In genomic region chr12:132976870-132977269, GRCh38 we compare ENCODE assay signal across 8 cellular contexts. TPM values are rescaled to one million over a fixed set of nuclear protein-coding genes. Genes with fewer than 3 reads are reported as not detected.
A peak's percentile ranks its signal among the peaks of the same experiment; 100 is the strongest.
DNase-seq lines count a peak whose midpoint lies in the region; FAIRE-seq and TF ChIP-seq lines count a peak whose summit lies in the region.
"Not testable (repeated sequence)": the region's sequence is repeated elsewhere in the genome, so short reads cannot be mapped to it uniquely, and the experiment has no call there.

No MANE protein-coding gene starts in this region.

- not testable (repeated sequence) for H3K4me3 Mint-ChIP-seq in activated naive CD4-positive, alpha-beta T cell treated with anti-CD3 and anti-CD28 coated beads, Interleukin-2, amount 10 ng/mL, durations not matched to agents 7 days and 5 days

- H3K27ac ChIP-seq in kidney (ENCODE audit: low read depth in 2 of 2, low read length in 2 of 2), result not testable (repeated sequence)

- not testable (repeated sequence) for FAIRE-seq in kidney (lab: Jason Lieb, UNC)

- H3K4me3 ChIP-seq in AG04449 (ENCODE audit: low read depth, low read length); NB4 (ENCODE audit: low read depth, low read length); epithelial cell of esophagus (ENCODE audit: low read length); kidney (ENCODE audit: low read length in 2 of 2): not testable (repeated sequence)

- not testable (repeated sequence) for TF ChIP-seq POLR2A in NB4 (IDR thresholded peaks at IDR 0.05; ENCODE audit: extremely low read depth, insufficient read length)

- H3K4me1 ChIP-seq in kidney (ENCODE audit: control insufficient read depth in 1 of 2, insufficient read depth in 1 of 2, low read depth in 1 of 2, low read length in 2 of 2), result not testable (repeated sequence)

- TF ChIP-seq CTCF in AG04449 (IDR thresholded peaks at IDR 0.05; ENCODE audit: insufficient read depth, low read length, missing control alignments) (peak; percentile 7), GM12872 (IDR thresholded peaks at IDR 0.05; ENCODE audit: insufficient read depth, low read depth, low read length) (peak; percentile 41; the same call in 2 of the 3 replicates), NB4 (IDR thresholded peaks at IDR 0.05; ENCODE audit: low read depth, low read length) (peak; percentile 31), epithelial cell of esophagus (IDR thresholded peaks at IDR 0.05; ENCODE audit: insufficient read depth, low read depth, low read length, missing control alignments) (peak; percentile 41), kidney (IDR thresholded peaks at IDR 0.05; ENCODE audit: borderline replicate concordance, extremely low read depth, insufficient read depth) (peak; percentile 28)

- not testable (repeated sequence) for H3K27me3 Mint-ChIP-seq in activated naive CD4-positive, alpha-beta T cell treated with anti-CD3 and anti-CD28 coated beads, Interleukin-2, amount 10 ng/mL, durations not matched to agents 7 days and 5 days

- H3K9me3 Mint-ChIP-seq in activated naive CD4-positive, alpha-beta T cell treated with anti-CD3 and anti-CD28 coated beads, Interleukin-2, amount 10 ng/mL, durations not matched to agents 7 days and 5 days, result peaks cover 49% of the 10 kb centered on the region

- H3K36me3 ChIP-seq in kidney (ENCODE audit: control insufficient read depth in 1 of 2, insufficient read depth in 2 of 2, low read length in 2 of 2), result not testable (repeated sequence)

- CTCF ChIA-PET in AG04449 (lab: Yijun Ruan, JAX), result not testable (repeated sequence)
- CTCF ChIA-PET in activated naive CD4-positive, alpha-beta T cell treated with anti-CD3 and anti-CD28 coated beads, Interleukin-2, amount 10 ng/mL, durations not matched to agents 7 days and 5 days (lab: Charles Lee), result interaction anchor here (1.0 kb wide), 1 partner anchor 59 kb away, joined by 3 read pairs; no protein-coding TSS in a partner anchor

- intact Hi-C loops in kidney (cut with DNase I), result not testable (repeated sequence)

- not testable (repeated sequence) for H3K4me1 Mint-ChIP-seq in activated naive CD4-positive, alpha-beta T cell treated with anti-CD3 and anti-CD28 coated beads, Interleukin-2, amount 10 ng/mL, durations not matched to agents 7 days and 5 days

- not testable (repeated sequence) for H3K9me3 ChIP-seq in kidney (ENCODE audit: control insufficient read depth in 1 of 2, low read length in 2 of 2)

- H3K9ac ChIP-seq in kidney (ENCODE audit: low read length in 2 of 2), result not testable (repeated sequence)

- H3K27ac Mint-ChIP-seq in activated naive CD4-positive, alpha-beta T cell treated with anti-CD3 and anti-CD28 coated beads, Interleukin-2, amount 10 ng/mL, durations not matched to agents 7 days and 5 days, result not testable (repeated sequence)

- POLR2A ChIA-PET in AG04449 (lab: Yijun Ruan, JAX), result not testable (repeated sequence)

- not testable (repeated sequence) for H3K36me3 Mint-ChIP-seq in activated naive CD4-positive, alpha-beta T cell treated with anti-CD3 and anti-CD28 coated beads, Interleukin-2, amount 10 ng/mL, durations not matched to agents 7 days and 5 days

- not testable (repeated sequence) for DNase-seq in AG04449 (ENCODE audit: low read depth, low spot score); kidney
- DNase-seq in NB4 (ENCODE audit: low read depth) (peak; percentile 27), epithelial cell of esophagus (ENCODE audit: low read depth) (peak; percentile 18)
- DNase-seq in activated CD4-positive, CD25-positive, alpha-beta regulatory T cell treated with anti-CD3 and anti-CD28 coated beads, Interleukin-2, amount 50 U/mL, for 72 hours, result peak; percentile 56
- DNase-seq in activated naive CD4-positive, alpha-beta T cell treated with anti-CD3 and anti-CD28 coated beads, Interleukin-2, amount 10 ng/mL, durations not matched to agents 7 days and 5 days, result peak; percentile 51
- DNase-seq in stimulated activated CD4-positive, alpha-beta T cell treated with anti-CD3 and anti-CD28 coated beads, Interleukin-2, amount 100 ng/mL, for 48 hours, result peak; percentile 30

RNA-seq across cellular contexts. Expression of gene ZNF26, which starts 9.3 kb away (rescaled TPM):
- 16.4 TPM for total RNA-seq in kidney
- 2.9 TPM for polyA plus RNA-seq in kidney (ENCODE audit: insufficient read depth, low read depth, low replicate concordance)

RNA-seq across cellular contexts. Expression of gene ZNF605, which starts 20.8 kb away (rescaled TPM):
- 15.2 TPM for total RNA-seq in kidney
- polyA plus RNA-seq in kidney (ENCODE audit: insufficient read depth, low read depth, low replicate concordance), result 5.0 TPM
